ENCODE assay signal across 1 cellular context in the genomic region with DNA sequence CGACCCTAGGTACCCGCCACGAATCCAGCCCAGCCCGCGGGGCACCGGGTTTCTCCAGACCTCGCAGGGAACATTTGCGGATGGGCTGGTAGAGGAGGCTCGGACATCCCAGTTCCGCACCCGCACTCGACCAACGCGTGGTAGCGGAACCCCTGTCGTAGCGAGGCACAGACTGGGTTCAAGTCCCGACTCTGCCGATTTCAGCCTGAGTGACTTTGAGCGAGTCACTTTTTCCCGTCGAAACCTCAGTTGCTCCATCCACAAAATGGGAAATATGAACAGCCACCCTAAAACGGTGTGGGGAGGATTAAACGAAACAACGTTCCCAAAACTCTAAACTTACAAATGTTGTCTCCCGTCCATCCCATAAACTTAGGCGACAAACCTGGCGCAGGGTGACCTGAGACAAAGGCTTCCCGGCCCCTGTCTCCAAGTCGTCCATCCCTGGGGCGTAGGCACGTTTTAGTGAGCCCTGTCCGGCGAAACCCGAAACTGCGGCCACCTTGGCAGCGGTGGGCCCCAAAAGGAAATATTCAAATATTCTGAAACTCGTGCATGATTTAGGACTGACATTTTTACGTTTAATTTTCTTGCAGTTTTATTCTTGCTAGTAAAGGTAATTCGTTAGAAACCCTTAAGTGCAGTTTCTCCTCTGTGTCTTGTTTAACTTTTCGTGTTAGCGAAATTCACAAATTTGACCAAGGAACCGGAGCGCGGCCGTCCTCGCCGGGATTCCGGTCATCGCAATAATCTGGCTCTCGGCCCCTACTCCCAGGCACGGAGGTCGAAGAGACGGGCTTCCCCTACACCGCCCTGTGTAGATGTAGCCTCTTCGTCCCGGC.
TF ChIP-seq lines count a peak whose summit lies in the region.

No MANE protein-coding gene starts in this region.

TF ChIP-seq in HCT116, 20 proteins besides CTCF, POLR2A, EP300 and RAD21:
- no peak for TF ChIP-seq ELF1 (IDR thresholded peaks at IDR 0.05; ENCODE audit: borderline replicate concordance, low read depth)
- TF ChIP-seq ZBTB33 (IDR thresholded peaks at IDR 0.05; ENCODE audit: extremely low read depth, insufficient replicate concordance, low read length): no peak
- no peak for TF ChIP-seq EZH2 (IDR thresholded peaks at IDR 0.05)
- no peak for TF ChIP-seq ATF3 (IDR thresholded peaks at IDR 0.05)
- TF ChIP-seq SP1 (IDR thresholded peaks at IDR 0.05; ENCODE audit: low read depth): no peak
- no peak for TF ChIP-seq EZH2phosphoT487 (IDR thresholded peaks at IDR 0.05; ENCODE audit: borderline replicate concordance)
- no peak for TF ChIP-seq CBX3 (IDR thresholded peaks at IDR 0.05; ENCODE audit: low read depth)
- TF ChIP-seq ZFX (IDR thresholded peaks at IDR 0.05): no peak
- TF ChIP-seq FOSL1 (IDR thresholded peaks at IDR 0.05; ENCODE audit: low read depth): no peak
- no peak for TF ChIP-seq EGR1 (IDR thresholded peaks at IDR 0.05; ENCODE audit: low read depth)
- TF ChIP-seq CEBPB (IDR thresholded peaks at IDR 0.05; ENCODE audit: low read depth): no peak
- no peak for TF ChIP-seq YY1 (IDR thresholded peaks at IDR 0.05; ENCODE audit: extremely low read depth, insufficient replicate concordance, low read depth, low read length)
- TF ChIP-seq ZNF274 (IDR thresholded peaks at IDR 0.05; ENCODE audit: low read depth, low read length): no peak
- TF ChIP-seq MAX (IDR thresholded peaks at IDR 0.05): no peak
- TF ChIP-seq SRF (IDR thresholded peaks at IDR 0.05; ENCODE audit: low read depth): no peak
- no peak for TF ChIP-seq POLR2AphosphoS5 (IDR thresholded peaks at IDR 0.05; ENCODE audit: low read depth, low read length)
- no peak; the same call in 1 of the 2 replicates for TF ChIP-seq SIN3A (IDR thresholded peaks at IDR 0.05; ENCODE audit: low read depth)
TF ChIP-seq in HCT116: peak in this region for 0.
